1 cellular context compared by ENCODE assay signal in the genomic region with DNA sequence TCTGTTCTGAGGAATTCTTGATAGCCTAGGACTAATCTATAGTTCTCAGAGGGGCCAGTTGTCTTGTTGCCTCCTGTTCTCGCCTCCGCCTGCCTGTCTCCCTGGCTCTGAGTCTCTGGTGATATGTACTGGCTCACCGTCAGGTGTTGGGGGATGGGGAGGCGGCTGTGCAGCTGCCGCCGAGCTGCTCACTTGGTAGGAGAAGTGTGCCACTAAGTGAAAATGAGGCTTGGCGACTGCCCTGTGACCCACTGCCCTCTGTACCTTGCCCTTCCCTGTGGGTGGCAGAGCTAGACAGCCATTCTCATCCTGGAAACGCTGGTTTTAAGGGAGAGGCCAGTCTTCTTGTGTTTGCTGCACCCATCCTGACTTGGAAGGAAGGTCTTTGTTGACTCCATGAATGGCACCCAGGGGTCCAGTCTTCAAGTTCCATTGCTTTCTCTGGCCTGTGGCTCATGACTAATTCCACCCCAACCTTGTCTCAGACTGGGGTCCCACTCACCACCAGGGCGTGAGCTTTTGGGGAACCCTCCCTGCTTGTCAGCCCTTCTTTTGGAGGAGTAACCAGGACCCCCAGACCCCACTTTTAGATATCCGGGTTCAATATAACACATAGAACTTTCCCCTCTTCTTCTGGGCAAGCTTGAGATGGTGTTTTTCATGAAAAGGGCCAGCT.
TF ChIP-seq lines count a peak whose summit lies in the region.

No MANE protein-coding gene starts in this region.

TF ChIP-seq in liver, 16 proteins besides CTCF, POLR2A, EP300 and RAD21 (continued from another document):
- TF ChIP-seq, protein P1, sequence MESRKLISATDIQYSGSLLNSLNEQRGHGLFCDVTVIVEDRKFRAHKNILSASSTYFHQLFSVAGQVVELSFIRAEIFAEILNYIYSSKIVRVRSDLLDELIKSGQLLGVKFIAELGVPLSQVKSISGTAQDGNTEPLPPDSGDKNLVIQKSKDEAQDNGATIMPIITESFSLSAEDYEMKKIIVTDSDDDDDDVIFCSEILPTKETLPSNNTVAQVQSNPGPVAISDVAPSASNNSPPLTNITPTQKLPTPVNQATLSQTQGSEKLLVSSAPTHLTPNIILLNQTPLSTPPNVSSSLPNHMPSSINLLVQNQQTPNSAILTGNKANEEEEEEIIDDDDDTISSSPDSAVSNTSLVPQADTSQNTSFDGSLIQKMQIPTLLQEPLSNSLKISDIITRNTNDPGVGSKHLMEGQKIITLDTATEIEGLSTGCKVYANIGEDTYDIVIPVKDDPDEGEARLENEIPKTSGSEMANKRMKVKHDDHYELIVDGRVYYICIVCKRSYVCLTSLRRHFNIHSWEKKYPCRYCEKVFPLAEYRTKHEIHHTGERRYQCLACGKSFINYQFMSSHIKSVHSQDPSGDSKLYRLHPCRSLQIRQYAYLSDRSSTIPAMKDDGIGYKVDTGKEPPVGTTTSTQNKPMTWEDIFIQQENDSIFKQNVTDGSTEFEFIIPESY (IDR thresholded peaks at IDR 0.05), result no peak
- TF ChIP-seq JUND (IDR thresholded peaks at IDR 0.05) (no peak), FOXA2 (IDR thresholded peaks at IDR 0.05) (peak; percentile 16), HNF4A (conservative IDR thresholded peaks at IDR 0.05) (peak; percentile 74 to 82), YY1 (IDR thresholded peaks at IDR 0.05) (no peak), RXRA (IDR thresholded peaks at IDR 0.05) (peak; percentile 58 to 77), SP1 (IDR thresholded peaks at IDR 0.05) (peak; percentile 25), TAF1 (conservative IDR thresholded peaks at IDR 0.05) (no peak)
- TF ChIP-seq, protein P2, sequence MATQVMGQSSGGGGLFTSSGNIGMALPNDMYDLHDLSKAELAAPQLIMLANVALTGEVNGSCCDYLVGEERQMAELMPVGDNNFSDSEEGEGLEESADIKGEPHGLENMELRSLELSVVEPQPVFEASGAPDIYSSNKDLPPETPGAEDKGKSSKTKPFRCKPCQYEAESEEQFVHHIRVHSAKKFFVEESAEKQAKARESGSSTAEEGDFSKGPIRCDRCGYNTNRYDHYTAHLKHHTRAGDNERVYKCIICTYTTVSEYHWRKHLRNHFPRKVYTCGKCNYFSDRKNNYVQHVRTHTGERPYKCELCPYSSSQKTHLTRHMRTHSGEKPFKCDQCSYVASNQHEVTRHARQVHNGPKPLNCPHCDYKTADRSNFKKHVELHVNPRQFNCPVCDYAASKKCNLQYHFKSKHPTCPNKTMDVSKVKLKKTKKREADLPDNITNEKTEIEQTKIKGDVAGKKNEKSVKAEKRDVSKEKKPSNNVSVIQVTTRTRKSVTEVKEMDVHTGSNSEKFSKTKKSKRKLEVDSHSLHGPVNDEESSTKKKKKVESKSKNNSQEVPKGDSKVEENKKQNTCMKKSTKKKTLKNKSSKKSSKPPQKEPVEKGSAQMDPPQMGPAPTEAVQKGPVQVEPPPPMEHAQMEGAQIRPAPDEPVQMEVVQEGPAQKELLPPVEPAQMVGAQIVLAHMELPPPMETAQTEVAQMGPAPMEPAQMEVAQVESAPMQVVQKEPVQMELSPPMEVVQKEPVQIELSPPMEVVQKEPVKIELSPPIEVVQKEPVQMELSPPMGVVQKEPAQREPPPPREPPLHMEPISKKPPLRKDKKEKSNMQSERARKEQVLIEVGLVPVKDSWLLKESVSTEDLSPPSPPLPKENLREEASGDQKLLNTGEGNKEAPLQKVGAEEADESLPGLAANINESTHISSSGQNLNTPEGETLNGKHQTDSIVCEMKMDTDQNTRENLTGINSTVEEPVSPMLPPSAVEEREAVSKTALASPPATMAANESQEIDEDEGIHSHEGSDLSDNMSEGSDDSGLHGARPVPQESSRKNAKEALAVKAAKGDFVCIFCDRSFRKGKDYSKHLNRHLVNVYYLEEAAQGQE (IDR thresholded peaks at IDR 0.05), result no peak
